1 cellular context compared by ENCODE assay signal in genomic region chr12:25939606-25940005, GRCh38.
TF ChIP-seq lines count a peak whose summit lies in the region.

No MANE protein-coding gene starts in this region.

TF ChIP-seq in GM23338, 12 proteins besides CTCF, POLR2A, EP300 and RAD21 (continued from another document):
- TF ChIP-seq ZNF462 (CRISPR knock-in tag; IDR thresholded peaks at IDR 0.05) (no peak), STAT1 (IDR thresholded peaks at IDR 0.05; ENCODE audit: unreplicated experiment) (no peak), CREB1 (CRISPR knock-in tag; IDR thresholded peaks at IDR 0.05; ENCODE audit: low read depth) (no peak), NANOG (IDR thresholded peaks at IDR 0.05; ENCODE audit: borderline replicate concordance) (no peak)
